8 cellular contexts compared by ENCODE assay signal in the genomic region with DNA sequence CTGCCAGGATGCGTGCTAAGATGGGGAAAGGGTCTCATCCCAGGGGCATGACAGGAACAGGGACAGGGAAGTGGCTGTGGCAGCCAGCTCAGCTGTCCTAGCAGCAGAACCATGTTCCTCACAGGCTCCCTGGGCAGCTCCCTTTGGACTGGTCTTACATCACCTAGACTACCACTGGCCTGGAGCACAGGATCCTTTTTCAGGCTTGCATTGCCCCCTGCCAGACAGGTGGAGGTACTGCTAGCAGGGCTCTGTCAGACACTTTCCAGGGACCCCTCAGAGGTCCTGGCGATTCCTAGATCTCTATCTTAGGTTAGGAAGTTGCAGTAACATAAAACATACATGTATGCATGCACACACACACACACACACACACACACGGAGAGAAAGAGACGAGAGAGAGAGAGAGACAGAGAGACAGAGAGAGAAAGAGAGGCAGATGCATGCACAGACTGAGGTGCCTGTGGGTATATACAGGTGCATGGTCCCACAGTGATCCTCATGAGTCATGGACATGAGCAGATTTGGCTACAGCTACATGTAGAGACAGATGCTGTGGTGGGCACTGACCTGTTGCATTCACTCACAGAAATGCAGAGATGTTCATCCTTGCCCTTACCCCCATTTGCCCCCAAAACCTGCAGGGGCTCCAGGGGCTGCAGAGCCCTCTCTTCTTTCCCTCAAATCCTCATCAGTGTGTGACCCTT.
DNase-seq lines count a peak whose midpoint lies in the region; ATAC-seq and TF ChIP-seq lines count a peak whose summit lies in the region.

No MANE protein-coding gene starts in this region.

- TF ChIP-seq CTCF in VCaP (conservative IDR thresholded peaks at IDR 0.05) = peak; percentile 77
- peak in 7 of 9 donors; percentile 40 to 56 (median 50) for TF ChIP-seq CTCF in heart right ventricle (IDR thresholded peaks at IDR 0.05)
- peak; percentile 25 for TF ChIP-seq CTCF in thoracic aorta (IDR thresholded peaks at IDR 0.05)

- H3K4me3 ChIP-seq in heart right ventricle (no peak overlapping the region), thoracic aorta (no peak overlapping the region)

- 38 to 47% methylated on average over 4 of the region's 4 CpGs for WGBS in heart right ventricle, 2 donors

- intact Hi-C loops in Right ventricle myocardium inferior (cut with DNase I) = loop anchor here (5.0 to 10.0 kb wide), 2 partner anchors 199 to 516 kb away; no protein-coding TSS in a partner anchor
- intact Hi-C loops in cardiac septum (cut with DNase I) = loop anchor here (5.0 to 10.0 kb wide), 2 partner anchors 116 to 199 kb away; no protein-coding TSS in a partner anchor
- intact Hi-C loops in heart right ventricle (cut with DNase I) = loop anchor here in 8 of 10 donors (2.0 to 10.0 kb wide), 8 partner anchors 106 to 206 kb away; no protein-coding TSS in a partner anchor

- ATAC-seq in Right ventricle myocardium inferior (peak; percentile 79), HG03103 (IDR thresholded peaks at IDR 0.05; ENCODE audit: low read depth, unreplicated experiment) (peak; percentile 70), heart right ventricle (peak; percentile 39 to 77 (median 61)), thoracic aorta (ENCODE audit: insufficient number of reproducible peaks, low FRiP score, low read depth) (no peak)

- H3K27ac ChIP-seq in VCaP (no peak overlapping the region), heart right ventricle (peak overlapping the region in 1 of 10 donors; percentile 45), thoracic aorta (no peak overlapping the region)

- H3K4me1 ChIP-seq in heart right ventricle (peaks cover 0 to 46% (median 17%) of the 10 kb centered on the region in 9 donors), thoracic aorta (ENCODE audit: control insufficient read depth in 1 of 2, low read depth in 2 of 2) (no peaks in the 10 kb centered on the region)

- H3K9me3 ChIP-seq in heart right ventricle (no peaks in the 10 kb centered on the region), thoracic aorta (no peaks in the 10 kb centered on the region)

- H3K27me3 ChIP-seq in heart right ventricle = peaks cover 0 to 6% (median 0%) of the 10 kb centered on the region in 7 donors
- H3K27me3 ChIP-seq in thoracic aorta (replicated peaks; ENCODE audit: insufficient read depth) = no peaks in the 10 kb centered on the region

- H3K36me3 ChIP-seq in heart right ventricle (peaks cover 0 to 29% (median 0%) of the 10 kb centered on the region in 9 donors), thoracic aorta (no peaks in the 10 kb centered on the region)

- DNase-seq in Right ventricle myocardium inferior (ENCODE audit: missing footprints) (no peak), cardiac septum (ENCODE audit: low spot score) (no peak), heart right ventricle (no peak), thoracic aorta (ENCODE audit: low spot score) (no peak), GF-D8 (lab: John Stamatoyannopoulos, UW) (no peak), cortex of kidney (lab: John Stamatoyannopoulos, UW) (no peak)

Comparison
In these comparisons a context has a peak if more than half of its experiments do, and no peak if none do; other contexts are left out.
1. CTCF ChIP-seq: peak in every context shown above with its lines; median percentile 77 in VCaP; 50 in heart right ventricle; 25 in thoracic aorta.